Comparison of ENCODE assay signal across 18 cellular contexts in the genomic region with DNA sequence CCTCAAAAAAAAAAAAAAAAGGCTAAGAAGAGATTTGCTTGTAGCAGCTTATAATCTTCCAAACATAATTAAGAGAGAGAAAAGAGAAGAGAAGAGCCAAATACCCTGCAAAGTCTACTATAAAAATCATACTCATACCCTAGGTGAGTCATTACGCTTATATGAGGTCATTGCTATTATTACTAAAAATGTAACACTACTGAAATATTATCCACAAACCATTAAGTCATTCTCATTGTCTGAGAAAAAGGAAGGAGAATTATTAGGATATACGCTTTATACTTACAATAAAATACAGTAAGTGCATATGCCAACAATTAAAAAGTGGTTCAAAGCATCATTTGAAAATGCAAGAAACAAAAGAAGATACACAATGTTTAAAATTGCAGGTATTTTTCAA.
DNase-seq lines count a peak whose midpoint lies in the region; ATAC-seq and TF ChIP-seq lines count a peak whose summit lies in the region.
"Had no signal": no experiment of that assay in that cellular context is flagged by ENCODE, and none has a peak within 500 bp of the region (broad histone marks: within the 10 kb centered on the region; RNA-seq: fewer than 3 reads in every experiment).

No MANE protein-coding gene starts in this region.

- no peak for TF ChIP-seq CTCF in fibroblast of mammary gland (conservative IDR thresholded peaks at IDR 0.05; ENCODE audit: control insufficient read depth, insufficient read depth, low read depth, low read length)
- no peak for TF ChIP-seq CTCF in osteoblast (IDR thresholded peaks at IDR 0.05; ENCODE audit: extremely low read depth, low read depth, low read length)

- no peaks in the 10 kb centered on the region for H3K9me3 ChIP-seq in osteoblast (ENCODE audit: low read depth, low read length)
- H3K9me3 ChIP-seq: HAP-1, SJCRH30 had no signal

- no peaks in the 10 kb centered on the region for H3K9me3 Mint-ChIP-seq in T-cell
- H3K9me3 Mint-ChIP-seq: CD8-positive, alpha-beta memory T cell had no signal

- H3K4me3 Mint-ChIP-seq in T-cell: no peak overlapping the region
- H3K4me3 Mint-ChIP-seq: B cell; CD8-positive, alpha-beta memory T cell had no signal

- peaks cover 21% of the 10 kb centered on the region for H3K4me1 ChIP-seq in osteoblast (ENCODE audit: insufficient read depth, low read length)
- H3K4me1 ChIP-seq: HAP-1, SJCRH30 had no signal

- H3K4me3 ChIP-seq in fibroblast of mammary gland (ENCODE audit: control insufficient read depth, low read depth, low read length) (no peak overlapping the region), osteoblast (ENCODE audit: insufficient read depth, low read length) (no peak overlapping the region)
- H3K4me3 ChIP-seq: HAP-1, K562, SJCRH30 had no signal

- no peak overlapping the region for H2AFZ ChIP-seq in osteoblast (ENCODE audit: low read length)

- CTCF ChIA-PET in T-cell (lab: Charles Lee): interaction anchor here in 1 of 2 donors (0.6 kb wide), 1 partner anchor 25 kb away, joined by 3 read pairs; no protein-coding TSS in a partner anchor

- DNase-seq in ELR (ENCODE audit: low read depth) (peak; percentile 67), fibroblast of mammary gland (ENCODE audit: low read depth) (peak; percentile 56), osteoblast (ENCODE audit: insufficient read length, low spot score, missing footprints) (peak; percentile 27), activated T-cell treated with anti-CD3 and anti-CD28 coated beads for 4 hours (no peak), T-cell (no peak), NCI-H1436 (lab: John Stamatoyannopoulos, UW) (no peak)
- DNase-seq: CD8-positive, alpha-beta memory T cell; DMS 273 treated with DMSO at 0.1 percent for 48 hours; NCI-H1417 treated with DMSO at 0.1 percent for 48 hours; NCI-H2029 treated with DMSO at 0.1 percent for 48 hours; NCI-H748 treated with DMSO at 0.1 percent for 48 hours; SJCRH30; SW 1271 had no signal

- no peak overlapping the region for H3K27ac Mint-ChIP-seq in T-cell
- H3K27ac Mint-ChIP-seq: B cell; CD8-positive, alpha-beta memory T cell had no signal

- ATAC-seq in SK-N-SH treated with all-trans-retinoic acid at 6 μM for 48 hours (peak; percentile 63; the same call in 2 of the 3 replicates), HG03571 (IDR thresholded peaks at IDR 0.05; ENCODE audit: unreplicated experiment) (no peak), T-cell (replicated peaks in 1 of 4) (no peak)

- H3K36me3 Mint-ChIP-seq in T-cell: no peaks in the 10 kb centered on the region
- H3K36me3 Mint-ChIP-seq: CD8-positive, alpha-beta memory T cell had no signal

- H3K4me2 ChIP-seq in osteoblast (ENCODE audit: insufficient read depth, low read length): no peak overlapping the region

- H3K27me3 Mint-ChIP-seq in T-cell: peaks cover 10 to 19% of the 10 kb centered on the region in 2 donors

- POLR2A ChIA-PET in T-cell (lab: Charles Lee): no interaction called here

- H3K4me1 Mint-ChIP-seq in T-cell: no peaks in the 10 kb centered on the region
- H3K4me1 Mint-ChIP-seq: B cell; CD8-positive, alpha-beta memory T cell had no signal

- no peaks in the 10 kb centered on the region for H3K27me3 ChIP-seq in osteoblast (ENCODE audit: insufficient read depth, low read length)
- H3K27me3 ChIP-seq: SJCRH30 had no signal

- H3K36me3 ChIP-seq in osteoblast (ENCODE audit: insufficient read depth, low read length): no peaks in the 10 kb centered on the region
- H3K36me3 ChIP-seq: HAP-1, SJCRH30 had no signal

- H3K79me2 ChIP-seq in osteoblast (ENCODE audit: insufficient read depth, low read length): no peaks in the 10 kb centered on the region

- peak overlapping the region; percentile 64 for H3K27ac ChIP-seq in osteoblast (ENCODE audit: low read depth, low read length)
- H3K27ac ChIP-seq: SJCRH30 had no signal

- no peaks in the 10 kb centered on the region for H4K20me1 ChIP-seq in osteoblast (ENCODE audit: insufficient read depth, low read length)

TF ChIP-seq in SK-N-SH treated with all-trans-retinoic acid at 6 μM for 48 hours, 23 proteins besides CTCF, POLR2A, EP300 and RAD21:
- no peak for TF ChIP-seq ISL1 (CRISPR knock-in tag; IDR thresholded peaks at IDR 0.05)
- TF ChIP-seq, protein P1, sequence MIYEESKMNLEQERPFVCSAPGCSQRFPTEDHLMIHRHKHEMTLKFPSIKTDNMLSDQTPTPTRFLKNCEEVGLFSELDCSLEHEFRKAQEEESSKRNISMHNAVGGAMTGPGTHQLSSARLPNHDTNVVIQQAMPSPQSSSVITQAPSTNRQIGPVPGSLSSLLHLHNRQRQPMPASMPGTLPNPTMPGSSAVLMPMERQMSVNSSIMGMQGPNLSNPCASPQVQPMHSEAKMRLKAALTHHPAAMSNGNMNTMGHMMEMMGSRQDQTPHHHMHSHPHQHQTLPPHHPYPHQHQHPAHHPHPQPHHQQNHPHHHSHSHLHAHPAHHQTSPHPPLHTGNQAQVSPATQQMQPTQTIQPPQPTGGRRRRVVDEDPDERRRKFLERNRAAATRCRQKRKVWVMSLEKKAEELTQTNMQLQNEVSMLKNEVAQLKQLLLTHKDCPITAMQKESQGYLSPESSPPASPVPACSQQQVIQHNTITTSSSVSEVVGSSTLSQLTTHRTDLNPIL (CRISPR knock-in tag; IDR thresholded peaks at IDR 0.05; ENCODE audit: low read depth): no peak
- TF ChIP-seq ZNF565 (CRISPR knock-in tag; conservative IDR thresholded peaks at IDR 0.05; ENCODE audit: low read depth): no peak
- no peak for TF ChIP-seq CSDC2 (CRISPR knock-in tag; IDR thresholded peaks at IDR 0.05)
- TF ChIP-seq ZFP30 (CRISPR knock-in tag; IDR thresholded peaks at IDR 0.05): no peak
- no peak for TF ChIP-seq ARNTL (CRISPR knock-in tag; IDR thresholded peaks at IDR 0.05; ENCODE audit: borderline replicate concordance, low read depth)

Comparison
In these comparisons a context has a peak if more than half of its experiments do, and no peak if none do; other contexts are left out.
1. DNase-seq: peak in ELR (single experiment), fibroblast of mammary gland (single experiment) and osteoblast (single experiment); none in activated T-cell treated with anti-CD3 and anti-CD28 coated beads for 4 hours (single experiment), T-cell (0 of 34) and NCI-H1436 (single experiment).